In the genomic region with DNA sequence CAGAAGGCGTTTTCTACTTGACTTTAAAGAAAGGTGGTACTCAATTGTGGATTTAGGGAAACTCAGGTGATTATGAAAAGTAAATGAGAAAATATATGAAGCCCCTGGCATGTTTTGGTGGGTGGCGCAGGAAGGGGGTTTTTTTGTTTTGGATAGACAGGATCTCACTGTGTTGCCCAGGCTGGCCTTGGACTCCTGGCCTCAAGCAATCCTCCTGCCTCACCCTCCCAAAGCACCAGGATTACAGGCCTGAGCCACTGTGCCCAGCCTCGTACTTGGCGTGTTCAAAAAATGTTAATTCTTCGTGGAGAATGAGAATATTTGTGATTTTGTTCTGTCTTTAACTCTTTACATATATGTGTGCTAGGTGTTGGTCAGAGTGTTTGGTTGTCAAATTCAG, we compare ENCODE assay signal across 20 cellular contexts. TPM values are rescaled to one million over a fixed set of nuclear protein-coding genes. Genes with fewer than 3 reads are reported as not detected.
DNase-seq lines count a peak whose midpoint lies in the region; ATAC-seq and TF ChIP-seq lines count a peak whose summit lies in the region.
"Had no signal": no experiment of that assay in that cellular context is flagged by ENCODE, and none has a peak within 500 bp of the region (broad histone marks: within the 10 kb centered on the region; RNA-seq: fewer than 3 reads in every experiment).

No MANE protein-coding gene starts in this region.

- H3K27ac ChIP-seq in cardiac muscle cell: peak overlapping the region; percentile 51
- H3K27ac ChIP-seq: 22Rv1; BLaER1 treated with 17β-estradiol and CSF1 and Interleukin-3, amounts not matched to agents 10 nM and 100 nM had no signal

- no peak for DNase-seq in activated T-cell treated with anti-CD3 and anti-CD28 coated beads, Interleukin-2, amount 50 U/mL, for 24 hours
- no peak for DNase-seq in activated T-cell treated with anti-CD3 and anti-CD28 coated beads, Interleukin-2, amount 50 U/mL, for 4 hours
- DNase-seq in cardiac muscle cell (ENCODE audit: low read depth in 1 of 2, low spot score in 1 of 2): no peak
- DNase-seq in left cardiac atrium: no peak
- DNase-seq in stimulated activated effector memory CD8-positive, alpha-beta T cell treated with anti-CD3 and anti-CD28 coated beads, Interleukin-12 subunit alpha, Interleukin-12 subunit beta, amount 100 ng/mL, for 72 hours (ENCODE audit: low spot score in 2 of 2): no peak
- DNase-seq in globus pallidus (ENCODE audit: low spot score): no peak
- no peak for DNase-seq in NCI-H2171 (lab: John Stamatoyannopoulos, UW)
- DNase-seq: AML-193; BE2C; Caco-2; CD4-positive, alpha-beta T cell; DMS153; DND-41; GOT3; HFFc6 had no signal

- peaks cover 73% of the 10 kb centered on the region for H3K36me3 Mint-ChIP-seq in activated T-cell treated with anti-CD3 and anti-CD28 coated beads, Interleukin-2, amount 50 U/mL, for 24 hours (ENCODE audit: low read depth)
- peaks cover 36% of the 10 kb centered on the region for H3K36me3 Mint-ChIP-seq in activated T-cell treated with anti-CD3 and anti-CD28 coated beads, Interleukin-2, amount 50 U/mL, for 4 hours (ENCODE audit: insufficient read depth)
- H3K36me3 Mint-ChIP-seq in activated T-helper 17 cell treated with anti-CD3 and anti-CD28 coated beads, Interleukin-2, amount 50 U/mL, for 72 hours (ENCODE audit: low read depth): peaks cover 85% of the 10 kb centered on the region
- peaks cover 59% of the 10 kb centered on the region for H3K36me3 Mint-ChIP-seq in stimulated activated effector memory CD8-positive, alpha-beta T cell treated with anti-CD3 and anti-CD28 coated beads, Interleukin-12 subunit alpha, Interleukin-12 subunit beta, amount 100 ng/mL, for 72 hours

- intact Hi-C loops in left cardiac atrium (cut with DNase I): no loop called here

- peaks cover 5% of the 10 kb centered on the region for H3K4me1 Mint-ChIP-seq in activated T-cell treated with anti-CD3 and anti-CD28 coated beads, Interleukin-2, amount 50 U/mL, for 24 hours (ENCODE audit: low read depth)
- H3K4me1 Mint-ChIP-seq in activated T-cell treated with anti-CD3 and anti-CD28 coated beads, Interleukin-2, amount 50 U/mL, for 4 hours (ENCODE audit: low read depth): peaks cover 9% of the 10 kb centered on the region
- H3K4me1 Mint-ChIP-seq in activated T-helper 17 cell treated with anti-CD3 and anti-CD28 coated beads, Interleukin-2, amount 50 U/mL, for 72 hours: peaks cover 4% of the 10 kb centered on the region
- H3K4me1 Mint-ChIP-seq in stimulated activated effector memory CD8-positive, alpha-beta T cell treated with anti-CD3 and anti-CD28 coated beads, Interleukin-12 subunit alpha, Interleukin-12 subunit beta, amount 100 ng/mL, for 72 hours: peaks cover 27% of the 10 kb centered on the region
- H3K4me1 Mint-ChIP-seq: CD14-positive monocyte had no signal

- H3K9me3 Mint-ChIP-seq in activated T-cell treated with anti-CD3 and anti-CD28 coated beads, Interleukin-2, amount 50 U/mL, for 24 hours: no peaks in the 10 kb centered on the region
- H3K9me3 Mint-ChIP-seq in activated T-cell treated with anti-CD3 and anti-CD28 coated beads, Interleukin-2, amount 50 U/mL, for 4 hours: no peaks in the 10 kb centered on the region
- no peaks in the 10 kb centered on the region for H3K9me3 Mint-ChIP-seq in activated T-helper 17 cell treated with anti-CD3 and anti-CD28 coated beads, Interleukin-2, amount 50 U/mL, for 72 hours
- no peaks in the 10 kb centered on the region for H3K9me3 Mint-ChIP-seq in stimulated activated effector memory CD8-positive, alpha-beta T cell treated with anti-CD3 and anti-CD28 coated beads, Interleukin-12 subunit alpha, Interleukin-12 subunit beta, amount 100 ng/mL, for 72 hours
- H3K9me3 Mint-ChIP-seq: CD14-positive monocyte; CD4-positive, alpha-beta T cell; HFFc6 had no signal

- H3K36me3 ChIP-seq in cardiac muscle cell: peaks cover 62% of the 10 kb centered on the region
- H3K36me3 ChIP-seq: HAP-1 had no signal

- no peak overlapping the region for H3K4me3 Mint-ChIP-seq in activated T-cell treated with anti-CD3 and anti-CD28 coated beads, Interleukin-2, amount 50 U/mL, for 24 hours
- no peak overlapping the region for H3K4me3 Mint-ChIP-seq in activated T-cell treated with anti-CD3 and anti-CD28 coated beads, Interleukin-2, amount 50 U/mL, for 4 hours
- H3K4me3 Mint-ChIP-seq in activated T-helper 17 cell treated with anti-CD3 and anti-CD28 coated beads, Interleukin-2, amount 50 U/mL, for 72 hours: no peak overlapping the region
- no peak overlapping the region for H3K4me3 Mint-ChIP-seq in stimulated activated effector memory CD8-positive, alpha-beta T cell treated with anti-CD3 and anti-CD28 coated beads, Interleukin-12 subunit alpha, Interleukin-12 subunit beta, amount 100 ng/mL, for 72 hours
- H3K4me3 Mint-ChIP-seq: CD14-positive monocyte; CD4-positive, alpha-beta T cell; HFFc6 had no signal

- no peaks in the 10 kb centered on the region for H3K27me3 ChIP-seq in cardiac muscle cell
- H3K27me3 ChIP-seq: BE2C; BLaER1 treated with 17β-estradiol and CSF1 and Interleukin-3, amounts not matched to agents 10 nM and 100 nM had no signal

- no peaks in the 10 kb centered on the region for H3K27me3 Mint-ChIP-seq in activated T-cell treated with anti-CD3 and anti-CD28 coated beads, Interleukin-2, amount 50 U/mL, for 24 hours
- no peaks in the 10 kb centered on the region for H3K27me3 Mint-ChIP-seq in activated T-cell treated with anti-CD3 and anti-CD28 coated beads, Interleukin-2, amount 50 U/mL, for 4 hours (ENCODE audit: low read depth)
- H3K27me3 Mint-ChIP-seq in activated T-helper 17 cell treated with anti-CD3 and anti-CD28 coated beads, Interleukin-2, amount 50 U/mL, for 72 hours: no peaks in the 10 kb centered on the region
- H3K27me3 Mint-ChIP-seq: CD4-positive, alpha-beta T cell had no signal

- H3K27ac Mint-ChIP-seq in activated T-cell treated with anti-CD3 and anti-CD28 coated beads, Interleukin-2, amount 50 U/mL, for 24 hours: peak overlapping the region; percentile 59
- peak overlapping the region; percentile 58 for H3K27ac Mint-ChIP-seq in activated T-helper 17 cell treated with anti-CD3 and anti-CD28 coated beads, Interleukin-2, amount 50 U/mL, for 72 hours
- H3K27ac Mint-ChIP-seq in stimulated activated effector memory CD8-positive, alpha-beta T cell treated with anti-CD3 and anti-CD28 coated beads, Interleukin-12 subunit alpha, Interleukin-12 subunit beta, amount 100 ng/mL, for 72 hours: peak overlapping the region; percentile 65
- H3K27ac Mint-ChIP-seq: CD14-positive monocyte; CD4-positive, alpha-beta T cell; HFFc6 had no signal

- H3K4me1 ChIP-seq in cardiac muscle cell (ENCODE audit: low read depth): no peaks in the 10 kb centered on the region
- H3K4me1 ChIP-seq: BE2C; BLaER1 treated with 17β-estradiol and CSF1 and Interleukin-3, amounts not matched to agents 10 nM and 100 nM; Caco-2 had no signal

- no peaks in the 10 kb centered on the region for H3K9me3 ChIP-seq in cardiac muscle cell (ENCODE audit: low read depth)
- H3K9me3 ChIP-seq: BE2C; BLaER1 treated with 17β-estradiol and CSF1 and Interleukin-3, amounts not matched to agents 10 nM and 100 nM; Caco-2; HAP-1 had no signal

- ATAC-seq in activated T-cell treated with anti-CD3 and anti-CD28 coated beads, Interleukin-2, amount 50 U/mL, for 4 hours: no peak
- no peak for ATAC-seq in left cardiac atrium
- ATAC-seq in activated T-helper 17 cell treated with anti-CD3 and anti-CD28 coated beads, Interleukin-2, amount 50 U/mL, for 72 hours (replicated peaks): no peak
- ATAC-seq in stimulated activated effector memory CD8-positive, alpha-beta T cell treated with anti-CD3 and anti-CD28 coated beads, Interleukin-12 subunit alpha, Interleukin-12 subunit beta, amount 100 ng/mL, for 72 hours: no peak

- H3K4me3 ChIP-seq in cardiac muscle cell: no peak overlapping the region
- H3K4me3 ChIP-seq: BLaER1 treated with 17β-estradiol and CSF1 and Interleukin-3, amounts not matched to agents 10 nM and 100 nM; HAP-1 had no signal

- no peak for TF ChIP-seq CTCF in cardiac muscle cell (IDR thresholded peaks at IDR 0.05; ENCODE audit: low read depth, low read length)

RNA-seq across cellular contexts. Expression of gene C20orf144, which starts 32.1 kb away (rescaled TPM):
- under 1 TPM; 0.11 to 0.38 (median 0.20) TPM for total RNA-seq in activated T-cell treated with anti-CD3 and anti-CD28 coated beads, Interleukin-2, amount 50 U/mL, for 4 hours
- total RNA-seq in cardiac muscle cell: 0.21 TPM in 1 of 2 replicates, not detected in the other
- 1.4 and 1.9 TPM in 2 replicates for polyA plus RNA-seq in cardiac muscle cell
- under 1 TPM in 1 of 2 donors, not detected in 1; 0.29 TPM for total RNA-seq in left cardiac atrium
- total RNA-seq in activated T-helper 17 cell treated with anti-CD3 and anti-CD28 coated beads, Interleukin-2, amount 50 U/mL, for 72 hours: under 1 TPM; 0.26 to 0.41 TPM
- polyA plus RNA-seq: CD14-positive monocyte had no signal

RNA-seq across cellular contexts. Expression of gene ACTL10, which starts 36.8 kb away (rescaled TPM):
- total RNA-seq in activated T-cell treated with anti-CD3 and anti-CD28 coated beads, Interleukin-2, amount 50 U/mL, for 4 hours: 1 to 10 TPM; 5.0 to 7.6 (median 6.9) TPM
- 1.1 and 1.5 TPM in 2 replicates for total RNA-seq in cardiac muscle cell
- polyA plus RNA-seq in cardiac muscle cell: 1.3 and 2.2 TPM in 2 replicates
- under 1 TPM; 0.47 to 0.81 TPM for total RNA-seq in left cardiac atrium
- total RNA-seq in activated T-helper 17 cell treated with anti-CD3 and anti-CD28 coated beads, Interleukin-2, amount 50 U/mL, for 72 hours: 1 to 10 TPM; 1.5 to 2.6 TPM

RNA-seq across cellular contexts. Expression of gene NECAB3, which starts 44.2 kb away (rescaled TPM):
- 10 to 100 TPM in 1 of 3 donors, 1 to 10 TPM in 2; 8.0 to 11.8 (median 9.7) TPM for total RNA-seq in activated T-cell treated with anti-CD3 and anti-CD28 coated beads, Interleukin-2, amount 50 U/mL, for 4 hours
- total RNA-seq in cardiac muscle cell (185 and 187 TPM in 2 replicates), left cardiac atrium (10 to 100 TPM; 47.4 to 59.9 TPM)
- 93.1 and 98.5 TPM in 2 replicates for polyA plus RNA-seq in cardiac muscle cell
- total RNA-seq in activated T-helper 17 cell treated with anti-CD3 and anti-CD28 coated beads, Interleukin-2, amount 50 U/mL, for 72 hours: 10 to 100 TPM; 20.8 to 26.5 TPM

RNA-seq across cellular contexts. Expression of gene E2F1, which starts 56.2 kb away (rescaled TPM):
- total RNA-seq in activated T-cell treated with anti-CD3 and anti-CD28 coated beads, Interleukin-2, amount 50 U/mL, for 4 hours: 10 to 100 TPM; 57.5 to 60.2 (median 57.6) TPM
- total RNA-seq in cardiac muscle cell (21.2 and 34.6 TPM in 2 replicates), left cardiac atrium (1 to 10 TPM; 1.6 to 3.7 TPM)
- 26.7 and 61.4 TPM in 2 replicates for polyA plus RNA-seq in cardiac muscle cell
- total RNA-seq in activated T-helper 17 cell treated with anti-CD3 and anti-CD28 coated beads, Interleukin-2, amount 50 U/mL, for 72 hours: 10 to 100 TPM; 40.2 to 65.4 TPM
